ENCODE assay signal across 13 cellular contexts in the genomic region with DNA sequence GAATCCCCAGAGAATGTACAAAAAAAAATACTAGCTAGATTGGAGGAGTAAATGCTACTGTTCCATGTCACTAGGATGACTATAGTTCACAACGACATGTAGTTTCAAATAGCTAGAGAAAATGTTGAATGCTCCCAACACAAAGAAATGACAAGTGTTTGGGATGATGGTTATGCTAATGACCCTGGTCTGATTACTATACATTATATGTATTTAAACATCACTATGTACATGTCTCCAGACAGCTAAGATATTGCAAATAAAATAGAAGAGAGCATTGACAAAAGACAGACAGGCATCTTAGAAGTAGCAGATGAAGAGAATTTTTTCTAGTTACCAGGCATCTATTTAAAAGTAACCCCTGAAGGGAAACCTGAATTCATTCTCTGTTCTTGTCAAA.
"Had no signal": no experiment of that assay in that cellular context is flagged by ENCODE, and none has a peak within 500 bp of the region (broad histone marks: within the 10 kb centered on the region; RNA-seq: fewer than 3 reads in every experiment).

No MANE protein-coding gene starts in this region.

- H3K36me3 ChIP-seq: colonic mucosa, esophagus muscularis mucosa, esophagus squamous epithelium, gastrocnemius medialis, gastroesophageal sphincter, heart left ventricle, heart right ventricle had no signal

- ATAC-seq: effector memory CD8-positive, alpha-beta T cell; esophagus mucosa; foreskin keratinocyte; gastrocnemius medialis; gastroesophageal sphincter; heart left ventricle; heart right ventricle had no signal

- H3K9me3 ChIP-seq: colonic mucosa had no signal

- H3K27me3 ChIP-seq: colonic mucosa, dorsolateral prefrontal cortex, esophagus muscularis mucosa, esophagus squamous epithelium, foreskin keratinocyte, gastrocnemius medialis, gastroesophageal sphincter, heart left ventricle, heart right ventricle had no signal

- H3K27ac ChIP-seq: colonic mucosa, coronary artery, dorsolateral prefrontal cortex, epithelial cell of prostate, esophagus muscularis mucosa, esophagus squamous epithelium, foreskin keratinocyte, gastrocnemius medialis, gastroesophageal sphincter, heart left ventricle, heart right ventricle had no signal

- H3K4me3 ChIP-seq: colonic mucosa, coronary artery, dorsolateral prefrontal cortex, esophagus muscularis mucosa, esophagus squamous epithelium, gastrocnemius medialis, gastroesophageal sphincter, heart left ventricle, heart right ventricle had no signal
